In the genomic region with DNA sequence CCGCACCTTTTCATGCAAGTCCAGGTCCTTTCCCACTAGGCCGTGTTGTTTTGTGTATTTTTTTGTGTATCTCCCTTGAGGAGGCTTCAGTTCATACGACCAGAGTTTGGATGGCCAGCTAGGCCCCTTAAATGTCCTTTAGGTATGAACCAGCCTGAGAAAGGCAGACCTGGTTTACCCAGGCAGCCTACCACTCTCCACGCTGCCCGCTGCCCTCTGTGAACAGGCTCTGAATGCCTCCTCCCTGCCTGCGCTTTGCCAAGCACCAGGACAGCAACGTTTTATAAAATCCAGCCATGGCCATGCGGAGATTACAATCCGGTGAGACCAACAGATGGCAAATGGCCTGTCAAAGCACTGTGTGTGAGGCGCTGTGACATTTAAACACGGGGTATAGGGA, we compare ENCODE assay signal across 8 cellular contexts. TPM values are rescaled to one million over a fixed set of nuclear protein-coding genes. Genes with fewer than 3 reads are reported as not detected.
DNase-seq lines count a peak whose midpoint lies in the region; ATAC-seq and TF ChIP-seq lines count a peak whose summit lies in the region.

No MANE protein-coding gene starts in this region.

- peak overlapping the region; percentile 64 to 71 for H3K4me3 ChIP-seq in ascending aorta

- no peaks in the 10 kb centered on the region for H3K9me3 ChIP-seq in ascending aorta

- TF ChIP-seq CTCF in ascending aorta (IDR thresholded peaks at IDR 0.05), result no peak
- no peak for TF ChIP-seq CTCF in mesothelial cell of epicardium (IDR thresholded peaks at IDR 0.05; ENCODE audit: unreplicated experiment)
- TF ChIP-seq CTCF in type B pancreatic cell (conservative IDR thresholded peaks at IDR 0.05), result no peak

- peaks cover 0 to 32% of the 10 kb centered on the region in 2 donors for H3K4me1 ChIP-seq in ascending aorta

- no peak for ATAC-seq in sciatic nerve

- no peaks in the 10 kb centered on the region for H3K27me3 ChIP-seq in ascending aorta

- H3K9me3 Mint-ChIP-seq in activated naive CD4-positive, alpha-beta T cell treated with anti-CD3 and anti-CD28 coated beads, Interleukin-2, amount 50 U/mL, for 24 hours, result no peaks in the 10 kb centered on the region
- H3K9me3 Mint-ChIP-seq in mesothelial cell of epicardium, result peaks cover 16% of the 10 kb centered on the region
- H3K9me3 Mint-ChIP-seq in type B pancreatic cell, result no peaks in the 10 kb centered on the region

- peaks cover 42% of the 10 kb centered on the region for H3K4me1 Mint-ChIP-seq in activated naive CD4-positive, alpha-beta T cell treated with anti-CD3 and anti-CD28 coated beads, Interleukin-2, amount 50 U/mL, for 24 hours
- H3K4me1 Mint-ChIP-seq in mesothelial cell of epicardium, result peaks cover 25% of the 10 kb centered on the region
- peaks cover 22% of the 10 kb centered on the region for H3K4me1 Mint-ChIP-seq in type B pancreatic cell (ENCODE audit: unreplicated experiment)

- H3K27ac ChIP-seq in ascending aorta, result peak overlapping the region; percentile 69 to 80

- no peak for DNase-seq in activated naive CD4-positive, alpha-beta T cell (lab: John Stamatoyannopoulos, UW)
- DNase-seq in ascending aorta (ENCODE audit: low spot score in 2 of 2) (peak in 1 of 2 donors; percentile 71), mesothelial cell of epicardium (ENCODE audit: low spot score in 2 of 2, unreplicated experiment in 2 of 2) (no peak), type B pancreatic cell (ENCODE audit: extremely low spot score, unreplicated experiment) (no peak), NCI-H1048 (lab: John Stamatoyannopoulos, UW) (no peak), sciatic nerve (ENCODE audit: low spot score) (no peak), retina (no peak)

- peaks cover 2% of the 10 kb centered on the region for H3K36me3 Mint-ChIP-seq in activated naive CD4-positive, alpha-beta T cell treated with anti-CD3 and anti-CD28 coated beads, Interleukin-2, amount 50 U/mL, for 24 hours
- H3K36me3 Mint-ChIP-seq in mesothelial cell of epicardium, result no peaks in the 10 kb centered on the region
- no peaks in the 10 kb centered on the region for H3K36me3 Mint-ChIP-seq in type B pancreatic cell

- H3K4me3 Mint-ChIP-seq in activated naive CD4-positive, alpha-beta T cell treated with anti-CD3 and anti-CD28 coated beads, Interleukin-2, amount 50 U/mL, for 24 hours, result peak overlapping the region; percentile 66
- H3K4me3 Mint-ChIP-seq in mesothelial cell of epicardium (peak overlapping the region; percentile 60), type B pancreatic cell (peak overlapping the region; percentile 80)

- intact Hi-C loops in ascending aorta (cut with DNase I), result loop anchor here (1.0 to 5.0 kb wide), 5 partner anchors 28 to 230 kb away; a partner anchor contains a TSS
- intact Hi-C loops in sciatic nerve (cut with DNase I), result no loop called here

- no peaks in the 10 kb centered on the region for H3K27me3 Mint-ChIP-seq in activated naive CD4-positive, alpha-beta T cell treated with anti-CD3 and anti-CD28 coated beads, Interleukin-2, amount 50 U/mL, for 24 hours
- H3K27me3 Mint-ChIP-seq in mesothelial cell of epicardium (ENCODE audit: low read depth) (no peaks in the 10 kb centered on the region), type B pancreatic cell (peaks cover 9% of the 10 kb centered on the region)

- H3K36me3 ChIP-seq in ascending aorta, result no peaks in the 10 kb centered on the region

- H3K27ac Mint-ChIP-seq in activated naive CD4-positive, alpha-beta T cell treated with anti-CD3 and anti-CD28 coated beads, Interleukin-2, amount 50 U/mL, for 24 hours, result peak overlapping the region; percentile 46
- H3K27ac Mint-ChIP-seq in mesothelial cell of epicardium (peak overlapping the region; percentile 47), type B pancreatic cell (peak overlapping the region; percentile 79)

RNA-seq across cellular contexts. Expression of a gene that starts 0.6 kb away (rescaled TPM):
- 189 TPM for total RNA-seq in ascending aorta
- total RNA-seq in mesothelial cell of epicardium, result 43.3 to 46.8 TPM (median 44.1 TPM) in 3 replicates
- total RNA-seq in type B pancreatic cell (ENCODE audit: low replicate concordance), result 38.1 and 71.3 TPM in 2 replicates
- total RNA-seq in sciatic nerve, result 122 TPM

RNA-seq across cellular contexts. Expression of a gene that starts 28.4 kb away (rescaled TPM):
- 36.7 TPM for total RNA-seq in ascending aorta
- 81.4 to 82.5 TPM (median 81.9 TPM) in 3 replicates for total RNA-seq in mesothelial cell of epicardium
- total RNA-seq in type B pancreatic cell (ENCODE audit: low replicate concordance), result 88.3 and 118 TPM in 2 replicates
- total RNA-seq in sciatic nerve, result 58.8 TPM

RNA-seq across cellular contexts. Expression of a gene that starts 28.6 kb away (rescaled TPM):
- total RNA-seq in ascending aorta (not detected), mesothelial cell of epicardium (23.4 to 27.7 TPM (median 26.2 TPM) in 3 replicates), type B pancreatic cell (ENCODE audit: low replicate concordance) (42.5 and 44.7 TPM in 2 replicates), sciatic nerve (9.3 TPM)

RNA-seq across cellular contexts. Expression of a gene that starts 31.2 kb away (rescaled TPM):
- 18.7 TPM for total RNA-seq in ascending aorta
- total RNA-seq in mesothelial cell of epicardium, result 52.7 to 54.7 TPM (median 53.9 TPM) in 3 replicates
- total RNA-seq in type B pancreatic cell (ENCODE audit: low replicate concordance), result 42.0 and 46.5 TPM in 2 replicates
- 35.6 TPM for total RNA-seq in sciatic nerve

RNA-seq across cellular contexts. Expression of a gene that starts 51.7 kb away (rescaled TPM):
- 2.7 TPM for total RNA-seq in ascending aorta
- total RNA-seq in mesothelial cell of epicardium, result 39.4 to 46.0 TPM (median 42.8 TPM) in 3 replicates
- 12.4 and 23.4 TPM in 2 replicates for total RNA-seq in type B pancreatic cell (ENCODE audit: low replicate concordance)
- total RNA-seq in sciatic nerve, result 29.2 TPM
